8 cellular contexts compared by ENCODE assay signal in genomic region chr11:1546536-1547466, GRCh38. TPM values are rescaled to one million over a fixed set of nuclear protein-coding genes. Genes with fewer than 3 reads are reported as not detected.
DNase-seq lines count a peak whose midpoint lies in the region; ATAC-seq, FAIRE-seq and TF ChIP-seq lines count a peak whose summit lies in the region.

No MANE protein-coding gene starts in this region.

- no peak for FAIRE-seq in bronchial epithelial cell (lab: Jason Lieb, UNC)

- no peaks in the 10 kb centered on the region for H3K36me3 Mint-ChIP-seq in CD4-positive, alpha-beta T cell (ENCODE audit: low read depth)

- DNase-seq in CD4-positive, alpha-beta T cell = peak in 7 of 10 experiments; percentile 27 to 53 (median 40)
- DNase-seq in HK-2 (ENCODE audit: unreplicated experiment) = peak; percentile 46
- DNase-seq in SK-N-DZ (ENCODE audit: low spot score) = peak; percentile 38
- DNase-seq in bronchial epithelial cell (ENCODE audit: low read depth) = no peak
- DNase-seq in kidney glomerular epithelial cell (lab: John Stamatoyannopoulos, UW) = peak; percentile 27
- DNase-seq in stimulated activated CD4-positive, alpha-beta T cell treated with anti-CD3 and anti-CD28 coated beads, Interleukin-4, amount 100 ng/mL, for 4 hours = peak; percentile 17 to 46

- peak; percentile 70 for TF ChIP-seq CTCF in CD4-positive, alpha-beta T cell (IDR thresholded peaks at IDR 0.05)
- TF ChIP-seq CTCF in bronchial epithelial cell (IDR thresholded peaks at IDR 0.05; ENCODE audit: insufficient read depth, low read length, severe bottlenecking) = peak; percentile 72

- ATAC-seq in CD4-positive, alpha-beta T cell (ENCODE audit: poor library complexity) = peak; percentile 80
- ATAC-seq in GM18873 (IDR thresholded peaks at IDR 0.05; ENCODE audit: low FRiP score, unreplicated experiment) (no peak), GM19397 (IDR thresholded peaks at IDR 0.05; ENCODE audit: unreplicated experiment) (no peak)

- no peak overlapping the region for H3K4me3 Mint-ChIP-seq in CD4-positive, alpha-beta T cell

- H3K27me3 ChIP-seq in CD4-positive, alpha-beta T cell (ENCODE audit: control insufficient read depth, insufficient read depth, low read length) = peaks cover 47% of the 10 kb centered on the region
- peaks cover 27% of the 10 kb centered on the region for H3K27me3 ChIP-seq in bronchial epithelial cell (ENCODE audit: control insufficient read depth, insufficient read depth, low read length)

- no peaks in the 10 kb centered on the region for H3K9me3 Mint-ChIP-seq in CD4-positive, alpha-beta T cell

- H3K27me3 Mint-ChIP-seq in CD4-positive, alpha-beta T cell = peaks cover 44% of the 10 kb centered on the region

- no peaks in the 10 kb centered on the region for H3K9me3 ChIP-seq in CD4-positive, alpha-beta T cell (ENCODE audit: control insufficient read depth, low read length)

- peaks cover 4% of the 10 kb centered on the region for H3K4me1 Mint-ChIP-seq in CD4-positive, alpha-beta T cell (ENCODE audit: low read depth)

- CTCF ChIA-PET in CD4-positive, alpha-beta T cell (lab: Charles Lee) = interaction anchor here (0.7 to 5.6 kb wide), 9 partner anchors 9 to 48 kb away, joined by 3 to 83 read pairs (median 5); no protein-coding TSS in a partner anchor

- H3K27ac ChIP-seq in CD4-positive, alpha-beta T cell (ENCODE audit: low read depth, low read length) = no peak overlapping the region

- intact Hi-C loops in CD4-positive, alpha-beta T cell (cut with DNase I, micrococcal nuclease) = loop anchor here (1.0 to 5.0 kb wide), 3 partner anchors 28 to 82 kb away; partner anchors contain the start of gene KRTAP5-5 (in 2 of the 2)

- H3K27ac Mint-ChIP-seq in CD4-positive, alpha-beta T cell = no peak overlapping the region

- POLR2A ChIA-PET in CD4-positive, alpha-beta T cell (lab: Charles Lee) = interaction anchor here (1.3 to 1.7 kb wide), 2 partner anchors 24 to 27 kb away, joined by 7 to 22 read pairs; no protein-coding TSS in a partner anchor

- no peaks in the 10 kb centered on the region for H3K36me3 ChIP-seq in bronchial epithelial cell (ENCODE audit: control insufficient read depth, insufficient read depth, low read length)

- H3K4me3 ChIP-seq in bronchial epithelial cell (ENCODE audit: low read depth, low read length) = peak overlapping the region; percentile 28

RNA-seq across cellular contexts. Expression of gene DUSP8, which starts 25.3 kb away (rescaled TPM):
- total RNA-seq in CD4-positive, alpha-beta T cell = 10 to 100 TPM; 83.9 to 91.2 TPM
- polyA plus RNA-seq in SK-N-DZ (2014; cell fraction: cytosol; rRNA removed) = 3.7 and 8.8 TPM in 2 replicates
- 4.9 and 6.9 TPM in 2 replicates for polyA plus RNA-seq in SK-N-DZ (2014; cell fraction: nucleus; rRNA removed)
- 0.26 and 0.64 TPM in 2 replicates for total RNA-seq in bronchial epithelial cell

RNA-seq across cellular contexts. Expression of gene KRTAP5-1, which starts 38.3 kb away (rescaled TPM):
- total RNA-seq in CD4-positive, alpha-beta T cell = not detected
- polyA plus RNA-seq in SK-N-DZ (2014; cell fraction: cytosol; rRNA removed) = not detected in 2 replicates
- not detected in 2 replicates for polyA plus RNA-seq in SK-N-DZ (2014; cell fraction: nucleus; rRNA removed)
- total RNA-seq in bronchial epithelial cell = not detected in 2 replicates

RNA-seq across cellular contexts. Expression of gene KRTAP5-2, which starts 51.3 kb away (rescaled TPM):
- total RNA-seq in CD4-positive, alpha-beta T cell = not detected
- not detected in 2 replicates for polyA plus RNA-seq in SK-N-DZ (2014; cell fraction: cytosol; rRNA removed)
- polyA plus RNA-seq in SK-N-DZ (2014; cell fraction: nucleus; rRNA removed) = not detected in 2 replicates
- not detected in 2 replicates for total RNA-seq in bronchial epithelial cell

Comparison
In these comparisons a context has a peak if more than half of its experiments do, and no peak if none do; other contexts are left out.
1. RNA of gene DUSP8, which starts 25.3 kb away (total RNA-seq): 83.9 to 91.2 TPM in CD4-positive, alpha-beta T cell; 0.26 to 0.64 TPM in bronchial epithelial cell; every median in the first group is over 10 times any median in the second.